In the genomic region with DNA sequence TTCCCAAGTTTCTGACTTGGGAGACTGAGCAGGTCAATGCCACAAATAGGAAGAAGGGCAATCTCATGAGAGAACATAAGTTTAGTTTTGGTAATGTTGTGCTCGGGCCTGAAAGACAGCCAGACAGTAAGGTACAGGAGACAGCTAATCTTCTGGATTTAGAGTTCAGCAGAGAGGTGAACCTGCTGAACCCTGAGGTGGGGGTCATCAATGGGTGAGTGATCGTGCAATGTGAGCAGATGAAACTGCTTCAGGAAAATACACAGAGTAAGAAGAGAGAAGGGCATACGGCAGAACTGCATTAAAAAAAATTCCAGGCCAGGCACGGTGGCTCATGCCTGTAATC, we compare ENCODE assay signal across 9 cellular contexts. TPM values are rescaled to one million over a fixed set of nuclear protein-coding genes. Genes with fewer than 3 reads are reported as not detected.
A peak's percentile ranks its signal among the peaks of the same experiment; 100 is the strongest.
DNase-seq lines count a peak whose midpoint lies in the region; ATAC-seq, FAIRE-seq and TF ChIP-seq lines count a peak whose summit lies in the region.
"Had no signal": no experiment of that assay in that cellular context is flagged by ENCODE, and none has a peak within 500 bp of the region (broad histone marks: within the 10 kb centered on the region; RNA-seq: fewer than 3 reads in every experiment).

No MANE protein-coding gene starts in this region.

- H3K27me3 ChIP-seq in skeletal muscle tissue (ENCODE audit: control insufficient read depth in 3 of 3, insufficient read depth in 3 of 3, low read length in 3 of 3), result no peaks in the 10 kb centered on the region

- H3K9me3 Mint-ChIP-seq in dendritic cell treated with granulocyte-macrophage colony-stimulating factor and Interleukin-4, amounts not matched to agents 40 ng/mL and 50 ng/mL, for 4 days, result no peaks in the 10 kb centered on the region

- H3K4me3 Mint-ChIP-seq in dendritic cell treated with granulocyte-macrophage colony-stimulating factor and Interleukin-4, amounts not matched to agents 40 ng/mL and 50 ng/mL, for 4 days, result no peak overlapping the region

- H3K4me1 ChIP-seq in skeletal muscle tissue (ENCODE audit: control insufficient read depth in 3 of 3, insufficient read depth in 3 of 3, low read length in 3 of 3), result peaks cover 16 to 18% (median 17%) of the 10 kb centered on the region in 3 donors

- ATAC-seq in HG03439 (IDR thresholded peaks at IDR 0.05; ENCODE audit: unreplicated experiment), result peak; percentile 15

- peak overlapping the region; percentile 55 to 98 (median 79) for H3K9ac ChIP-seq in skeletal muscle tissue (ENCODE audit: low read depth in 1 of 3, low read length in 3 of 3)

- no peaks in the 10 kb centered on the region for H3K27me3 Mint-ChIP-seq in dendritic cell treated with granulocyte-macrophage colony-stimulating factor and Interleukin-4, amounts not matched to agents 40 ng/mL and 50 ng/mL, for 4 days

- H3K36me3 Mint-ChIP-seq in dendritic cell treated with granulocyte-macrophage colony-stimulating factor and Interleukin-4, amounts not matched to agents 40 ng/mL and 50 ng/mL, for 4 days (ENCODE audit: low read depth), result peaks cover 59% of the 10 kb centered on the region

- H3K36me3 ChIP-seq in skeletal muscle tissue (ENCODE audit: control insufficient read depth in 3 of 3, insufficient read depth in 3 of 3, low read length in 3 of 3), result peaks cover 0 to 7% (median 0%) of the 10 kb centered on the region in 3 donors

- DNase-seq in GM19239 (ENCODE audit: insufficient read length, low spot score) (no peak), D341Med (ENCODE audit: low spot score) (no peak), cortex of kidney (lab: John Stamatoyannopoulos, UW) (no peak), NCI-H1930 (lab: John Stamatoyannopoulos, UW) (no peak), H54 (ENCODE audit: insufficient read length, low spot score) (no peak)

- peak overlapping the region; percentile 54 to 60 (median 57) for H3K4me3 ChIP-seq in skeletal muscle tissue (ENCODE audit: low read length in 3 of 3)

- intact Hi-C loops in dendritic cell treated with granulocyte-macrophage colony-stimulating factor and Interleukin-4, amounts not matched to agents 40 ng/mL and 50 ng/mL, for 4 days (cut with micrococcal nuclease), result no loop called here

- FAIRE-seq in GM19239 (lab: Jason Lieb, UNC) (peak; percentile 78), H54 (lab: Jason Lieb, UNC) (no peak)
- FAIRE-seq: endometrium had no signal

- TF ChIP-seq POLR2A in H54 (IDR thresholded peaks at IDR 0.05; ENCODE audit: low read depth, low read length), result no peak

- no peaks in the 10 kb centered on the region for H3K9me3 ChIP-seq in skeletal muscle tissue (ENCODE audit: control insufficient read depth in 3 of 3, low read length in 3 of 3)

- H3K4me1 Mint-ChIP-seq in dendritic cell treated with granulocyte-macrophage colony-stimulating factor and Interleukin-4, amounts not matched to agents 40 ng/mL and 50 ng/mL, for 4 days (ENCODE audit: low read depth), result peaks cover 52% of the 10 kb centered on the region

- peak overlapping the region; percentile 97 for H3K27ac ChIP-seq in skeletal muscle tissue (ENCODE audit: low read depth, low read length)

- peak overlapping the region; percentile 52 for H3K27ac Mint-ChIP-seq in dendritic cell treated with granulocyte-macrophage colony-stimulating factor and Interleukin-4, amounts not matched to agents 40 ng/mL and 50 ng/mL, for 4 days

RNA-seq across cellular contexts. Expression of gene RUBCN, which starts 23.3 kb away (rescaled TPM):
- total RNA-seq in skeletal muscle tissue, result 3.7 TPM

RNA-seq across cellular contexts. Expression of gene FYTTD1, which starts 36.2 kb away (rescaled TPM):
- total RNA-seq in skeletal muscle tissue, result 22.4 TPM
